ENCODE assay signal across 2 cellular contexts in the genomic region with DNA sequence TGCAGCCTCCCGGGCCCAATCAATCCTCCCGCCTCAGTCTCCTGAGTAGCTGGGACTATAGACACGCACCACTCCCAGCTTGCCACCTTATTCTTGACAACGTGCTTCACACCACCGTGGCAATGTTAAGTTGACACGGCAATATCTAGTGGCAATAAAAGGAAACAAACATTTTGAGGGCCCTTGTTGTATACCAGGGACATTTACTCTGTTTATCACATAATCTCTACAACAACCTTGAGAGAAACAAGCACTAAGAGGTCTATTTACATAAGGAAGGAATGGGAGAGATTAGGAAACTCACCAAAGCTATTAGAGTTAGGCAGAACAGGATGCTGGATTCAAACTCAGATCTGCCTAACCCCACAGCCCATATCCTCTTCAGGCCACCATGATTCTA.
TF ChIP-seq lines count a peak whose summit lies in the region.

No MANE protein-coding gene starts in this region.

TF ChIP-seq in GM23338, 12 proteins besides CTCF, POLR2A, EP300 and RAD21:
- TF ChIP-seq ZNF331 (CRISPR knock-in tag; IDR thresholded peaks at IDR 0.05; ENCODE audit: low read depth), result no peak
- TF ChIP-seq, protein P1, sequence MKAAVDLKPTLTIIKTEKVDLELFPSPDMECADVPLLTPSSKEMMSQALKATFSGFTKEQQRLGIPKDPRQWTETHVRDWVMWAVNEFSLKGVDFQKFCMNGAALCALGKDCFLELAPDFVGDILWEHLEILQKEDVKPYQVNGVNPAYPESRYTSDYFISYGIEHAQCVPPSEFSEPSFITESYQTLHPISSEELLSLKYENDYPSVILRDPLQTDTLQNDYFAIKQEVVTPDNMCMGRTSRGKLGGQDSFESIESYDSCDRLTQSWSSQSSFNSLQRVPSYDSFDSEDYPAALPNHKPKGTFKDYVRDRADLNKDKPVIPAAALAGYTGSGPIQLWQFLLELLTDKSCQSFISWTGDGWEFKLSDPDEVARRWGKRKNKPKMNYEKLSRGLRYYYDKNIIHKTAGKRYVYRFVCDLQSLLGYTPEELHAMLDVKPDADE (IDR thresholded peaks at IDR 0.05), result no peak
- TF ChIP-seq EZH2phosphoT487 (IDR thresholded peaks at IDR 0.05; ENCODE audit: unreplicated experiment), result no peak
- TF ChIP-seq POLR2AphosphoS5 (IDR thresholded peaks at IDR 0.05; ENCODE audit: low read depth), result no peak
- no peak for TF ChIP-seq REST (IDR thresholded peaks at IDR 0.05; ENCODE audit: unreplicated experiment)
TF ChIP-seq in GM23338: peak in this region for 0.

TF ChIP-seq in H1, 55 proteins besides CTCF, POLR2A, EP300 and RAD21:
- TF ChIP-seq KDM4A (IDR thresholded peaks at IDR 0.05; ENCODE audit: low read depth, low read length, severe bottlenecking) (no peak), CREB1 (IDR thresholded peaks at IDR 0.05) (no peak), TCF12 (IDR thresholded peaks at IDR 0.05; ENCODE audit: low read depth, low read length) (no peak), CBX8 (IDR thresholded peaks at IDR 0.05; ENCODE audit: borderline replicate concordance, low read depth, low read length) (no peak), SIRT6 (IDR thresholded peaks at IDR 0.05; ENCODE audit: low read length) (no peak), PHF8 (conservative IDR thresholded peaks at IDR 0.05; ENCODE audit: low read depth, low read length) (no peak), SRF (IDR thresholded peaks at IDR 0.05; ENCODE audit: low read depth, low read length) (no peak), SP1 (IDR thresholded peaks at IDR 0.05; ENCODE audit: low read depth, low read length) (no peak)
- TF ChIP-seq, protein P2, sequence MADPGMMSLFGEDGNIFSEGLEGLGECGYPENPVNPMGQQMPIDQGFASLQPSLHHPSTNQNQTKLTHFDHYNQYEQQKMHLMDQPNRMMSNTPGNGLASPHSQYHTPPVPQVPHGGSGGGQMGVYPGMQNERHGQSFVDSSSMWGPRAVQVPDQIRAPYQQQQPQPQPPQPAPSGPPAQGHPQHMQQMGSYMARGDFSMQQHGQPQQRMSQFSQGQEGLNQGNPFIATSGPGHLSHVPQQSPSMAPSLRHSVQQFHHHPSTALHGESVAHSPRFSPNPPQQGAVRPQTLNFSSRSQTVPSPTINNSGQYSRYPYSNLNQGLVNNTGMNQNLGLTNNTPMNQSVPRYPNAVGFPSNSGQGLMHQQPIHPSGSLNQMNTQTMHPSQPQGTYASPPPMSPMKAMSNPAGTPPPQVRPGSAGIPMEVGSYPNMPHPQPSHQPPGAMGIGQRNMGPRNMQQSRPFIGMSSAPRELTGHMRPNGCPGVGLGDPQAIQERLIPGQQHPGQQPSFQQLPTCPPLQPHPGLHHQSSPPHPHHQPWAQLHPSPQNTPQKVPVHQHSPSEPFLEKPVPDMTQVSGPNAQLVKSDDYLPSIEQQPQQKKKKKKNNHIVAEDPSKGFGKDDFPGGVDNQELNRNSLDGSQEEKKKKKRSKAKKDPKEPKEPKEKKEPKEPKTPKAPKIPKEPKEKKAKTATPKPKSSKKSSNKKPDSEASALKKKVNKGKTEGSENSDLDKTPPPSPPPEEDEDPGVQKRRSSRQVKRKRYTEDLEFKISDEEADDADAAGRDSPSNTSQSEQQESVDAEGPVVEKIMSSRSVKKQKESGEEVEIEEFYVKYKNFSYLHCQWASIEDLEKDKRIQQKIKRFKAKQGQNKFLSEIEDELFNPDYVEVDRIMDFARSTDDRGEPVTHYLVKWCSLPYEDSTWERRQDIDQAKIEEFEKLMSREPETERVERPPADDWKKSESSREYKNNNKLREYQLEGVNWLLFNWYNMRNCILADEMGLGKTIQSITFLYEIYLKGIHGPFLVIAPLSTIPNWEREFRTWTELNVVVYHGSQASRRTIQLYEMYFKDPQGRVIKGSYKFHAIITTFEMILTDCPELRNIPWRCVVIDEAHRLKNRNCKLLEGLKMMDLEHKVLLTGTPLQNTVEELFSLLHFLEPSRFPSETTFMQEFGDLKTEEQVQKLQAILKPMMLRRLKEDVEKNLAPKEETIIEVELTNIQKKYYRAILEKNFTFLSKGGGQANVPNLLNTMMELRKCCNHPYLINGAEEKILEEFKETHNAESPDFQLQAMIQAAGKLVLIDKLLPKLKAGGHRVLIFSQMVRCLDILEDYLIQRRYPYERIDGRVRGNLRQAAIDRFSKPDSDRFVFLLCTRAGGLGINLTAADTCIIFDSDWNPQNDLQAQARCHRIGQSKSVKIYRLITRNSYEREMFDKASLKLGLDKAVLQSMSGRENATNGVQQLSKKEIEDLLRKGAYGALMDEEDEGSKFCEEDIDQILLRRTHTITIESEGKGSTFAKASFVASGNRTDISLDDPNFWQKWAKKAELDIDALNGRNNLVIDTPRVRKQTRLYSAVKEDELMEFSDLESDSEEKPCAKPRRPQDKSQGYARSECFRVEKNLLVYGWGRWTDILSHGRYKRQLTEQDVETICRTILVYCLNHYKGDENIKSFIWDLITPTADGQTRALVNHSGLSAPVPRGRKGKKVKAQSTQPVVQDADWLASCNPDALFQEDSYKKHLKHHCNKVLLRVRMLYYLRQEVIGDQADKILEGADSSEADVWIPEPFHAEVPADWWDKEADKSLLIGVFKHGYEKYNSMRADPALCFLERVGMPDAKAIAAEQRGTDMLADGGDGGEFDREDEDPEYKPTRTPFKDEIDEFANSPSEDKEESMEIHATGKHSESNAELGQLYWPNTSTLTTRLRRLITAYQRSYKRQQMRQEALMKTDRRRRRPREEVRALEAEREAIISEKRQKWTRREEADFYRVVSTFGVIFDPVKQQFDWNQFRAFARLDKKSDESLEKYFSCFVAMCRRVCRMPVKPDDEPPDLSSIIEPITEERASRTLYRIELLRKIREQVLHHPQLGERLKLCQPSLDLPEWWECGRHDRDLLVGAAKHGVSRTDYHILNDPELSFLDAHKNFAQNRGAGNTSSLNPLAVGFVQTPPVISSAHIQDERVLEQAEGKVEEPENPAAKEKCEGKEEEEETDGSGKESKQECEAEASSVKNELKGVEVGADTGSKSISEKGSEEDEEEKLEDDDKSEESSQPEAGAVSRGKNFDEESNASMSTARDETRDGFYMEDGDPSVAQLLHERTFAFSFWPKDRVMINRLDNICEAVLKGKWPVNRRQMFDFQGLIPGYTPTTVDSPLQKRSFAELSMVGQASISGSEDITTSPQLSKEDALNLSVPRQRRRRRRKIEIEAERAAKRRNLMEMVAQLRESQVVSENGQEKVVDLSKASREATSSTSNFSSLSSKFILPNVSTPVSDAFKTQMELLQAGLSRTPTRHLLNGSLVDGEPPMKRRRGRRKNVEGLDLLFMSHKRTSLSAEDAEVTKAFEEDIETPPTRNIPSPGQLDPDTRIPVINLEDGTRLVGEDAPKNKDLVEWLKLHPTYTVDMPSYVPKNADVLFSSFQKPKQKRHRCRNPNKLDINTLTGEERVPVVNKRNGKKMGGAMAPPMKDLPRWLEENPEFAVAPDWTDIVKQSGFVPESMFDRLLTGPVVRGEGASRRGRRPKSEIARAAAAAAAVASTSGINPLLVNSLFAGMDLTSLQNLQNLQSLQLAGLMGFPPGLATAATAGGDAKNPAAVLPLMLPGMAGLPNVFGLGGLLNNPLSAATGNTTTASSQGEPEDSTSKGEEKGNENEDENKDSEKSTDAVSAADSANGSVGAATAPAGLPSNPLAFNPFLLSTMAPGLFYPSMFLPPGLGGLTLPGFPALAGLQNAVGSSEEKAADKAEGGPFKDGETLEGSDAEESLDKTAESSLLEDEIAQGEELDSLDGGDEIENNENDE (IDR thresholded peaks at IDR 0.05; ENCODE audit: insufficient replicate concordance, low read length), result no peak
